8 cellular contexts compared by ENCODE assay signal in the genomic region with DNA sequence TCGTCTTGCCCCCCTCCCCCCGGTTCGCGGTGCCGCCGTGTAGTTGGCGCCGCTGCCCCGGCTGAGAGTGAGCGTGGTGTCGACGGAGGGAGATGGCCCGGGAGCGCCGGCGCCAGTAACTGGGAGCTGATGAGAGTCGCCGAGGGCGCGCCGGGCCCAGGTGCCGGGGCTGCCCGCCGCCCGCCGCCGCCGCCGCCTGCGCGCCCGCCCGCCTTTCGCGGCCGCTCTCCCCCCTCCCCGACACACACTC. TPM values are rescaled to one million over a fixed set of nuclear protein-coding genes. Genes with fewer than 3 reads are reported as not detected.
A peak's percentile ranks its signal among the peaks of the same experiment; 100 is the strongest.
DNase-seq lines count a peak whose midpoint lies in the region; ATAC-seq and TF ChIP-seq lines count a peak whose summit lies in the region.

No MANE protein-coding gene starts in this region.

- H3K27ac ChIP-seq in SK-N-MC (peak overlapping the region; percentile 97; the same call in 1 of the 2 replicates), gastroesophageal sphincter (peak overlapping the region; percentile 91 to 99 (median 98)), spleen (peak overlapping the region; percentile 98 to 100 (median 99))

- H3K4me1 ChIP-seq in gastroesophageal sphincter (peaks cover 0 to 69% (median 16%) of the 10 kb centered on the region in 3 donors), spleen (peaks cover 29 to 77% (median 60%) of the 10 kb centered on the region in 6 donors)

- H3K27me3 ChIP-seq in GM06990 (replicated peaks; ENCODE audit: control insufficient read depth, insufficient read depth, low read length): no peaks in the 10 kb centered on the region
- no peaks in the 10 kb centered on the region for H3K27me3 ChIP-seq in gastroesophageal sphincter
- H3K27me3 ChIP-seq in spleen (replicated peaks in 1 of 7): no peaks in the 10 kb centered on the region

- no CpG with 5 or more reads among the region's 37 CpGs for WGBS in gastroesophageal sphincter (ENCODE audit: low coverage in 1 of 2), 2 donors
- 0 to 1% (median 1%) methylated on average over 6 to 35 of the region's 37 CpGs for WGBS in spleen, 5 donors

- H3K4me3 ChIP-seq in GM06990 (replicated peaks; ENCODE audit: low read depth, low read length): peak overlapping the region; percentile 76
- peak overlapping the region; percentile 81 for H3K4me3 ChIP-seq in SK-N-MC
- peak overlapping the region; percentile 94 to 96 for H3K4me3 ChIP-seq in gastroesophageal sphincter
- peak overlapping the region; percentile 67 to 95 (median 86) for H3K4me3 ChIP-seq in spleen

- peak overlapping the region; percentile 96 for H3K9ac ChIP-seq in SK-N-MC (ENCODE audit: insufficient read length)

- no peaks in the 10 kb centered on the region for H3K9me3 ChIP-seq in SK-N-MC (ENCODE audit: low read depth, low read length)
- no peaks in the 10 kb centered on the region for H3K9me3 ChIP-seq in gastroesophageal sphincter
- H3K9me3 ChIP-seq in spleen: no peaks in the 10 kb centered on the region

- no peak for TF ChIP-seq POLR2A in gastroesophageal sphincter (IDR thresholded peaks at IDR 0.05)
- TF ChIP-seq POLR2A in spleen (IDR thresholded peaks at IDR 0.05): no peak

- H3K36me3 ChIP-seq in GM06990 (ENCODE audit: control insufficient read depth, insufficient read depth, low read length): peaks cover 2% of the 10 kb centered on the region; the same call in 1 of the 2 replicates
- peaks cover 43% of the 10 kb centered on the region for H3K36me3 ChIP-seq in SK-N-MC (ENCODE audit: insufficient read depth, low read length)
- H3K36me3 ChIP-seq in gastroesophageal sphincter: peaks cover 0 to 30% of the 10 kb centered on the region in 2 donors
- H3K36me3 ChIP-seq in spleen: peaks cover 3 to 47% (median 26%) of the 10 kb centered on the region in 6 donors

- no peak for TF ChIP-seq CTCF in GM06990 (IDR thresholded peaks at IDR 0.05; ENCODE audit: insufficient read depth, low read length, poor library complexity, severe bottlenecking)
- TF ChIP-seq CTCF in gastroesophageal sphincter (IDR thresholded peaks at IDR 0.05): no peak
- no peak for TF ChIP-seq CTCF in spleen (IDR thresholded peaks at IDR 0.05 in 8 of 11, conservative IDR thresholded peaks at IDR 0.05 in 3 of 11)

- intact Hi-C loops in spleen (cut with DNase I; ENCODE audit: low total_unique reads): loop anchor here (10.0 kb wide), 1 partner anchor 52 kb away; no protein-coding TSS in a partner anchor

- no peak for DNase-seq in GM06990 (ENCODE audit: extremely low read depth, insufficient read length)
- DNase-seq in SK-N-MC (ENCODE audit: low read depth, low spot score): no peak
- DNase-seq in spleen: no peak
- DNase-seq in NCI-H1417 (lab: John Stamatoyannopoulos, UW): no peak
- no peak for DNase-seq in GDM1 (lab: John Stamatoyannopoulos, UW)

- TF ChIP-seq EP300 in gastroesophageal sphincter (IDR thresholded peaks at IDR 0.05): no peak

- ATAC-seq in HG02571 (IDR thresholded peaks at IDR 0.05; ENCODE audit: unreplicated experiment) (peak; percentile 3), gastroesophageal sphincter (peak; percentile 17), GM18520 (IDR thresholded peaks at IDR 0.05; ENCODE audit: unreplicated experiment) (no peak)

RNA-seq across cellular contexts. Expression of a gene that starts 0.3 kb away (rescaled TPM):
- total RNA-seq in gastroesophageal sphincter: 100 to 1,000 TPM; 141 to 162 (median 155) TPM
- total RNA-seq in spleen: 100 to 1,000 TPM; 139 to 181 (median 150) TPM
- polyA plus RNA-seq in spleen: 10 to 100 TPM; 29.6 to 38.8 (median 30.8) TPM
